ENCODE assay signal across 21 cellular contexts in the genomic region with DNA sequence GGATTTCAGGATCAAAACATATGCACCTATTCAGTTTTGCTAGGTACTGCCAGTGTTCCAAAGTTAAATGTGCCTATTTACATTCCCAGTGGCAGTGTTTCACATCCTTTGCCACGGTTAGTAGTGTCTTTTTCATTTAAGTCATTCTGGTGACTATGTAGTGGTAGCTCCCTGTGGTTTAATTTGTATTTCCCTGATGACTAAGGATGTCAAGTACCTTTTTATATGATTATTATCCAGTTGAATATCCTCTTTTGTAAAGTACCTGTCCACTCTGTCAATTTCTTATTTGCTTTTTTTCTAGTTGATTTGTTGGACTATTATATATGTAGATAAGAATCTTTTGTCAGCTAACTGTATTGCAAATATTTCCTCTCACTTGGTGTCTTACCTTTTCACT. TPM values are rescaled to one million over a fixed set of nuclear protein-coding genes. Genes with fewer than 3 reads are reported as not detected.
A peak's percentile ranks its signal among the peaks of the same experiment; 100 is the strongest.
DNase-seq lines count a peak whose midpoint lies in the region; ATAC-seq and TF ChIP-seq lines count a peak whose summit lies in the region.
"Had no signal": no experiment of that assay in that cellular context is flagged by ENCODE, and none has a peak within 500 bp of the region (broad histone marks: within the 10 kb centered on the region; RNA-seq: fewer than 3 reads in every experiment).

No MANE protein-coding gene starts in this region.

- H3K36me3 ChIP-seq in BLaER1 treated with 17β-estradiol and CSF1 and Interleukin-3, amounts not matched to agents 10 nM and 100 nM: peaks cover 27 to 72% (median 51%) of the 10 kb centered on the region in 11 experiments
- H3K36me3 ChIP-seq in CD8-positive, alpha-beta T cell (ENCODE audit: insufficient read depth, low read length): no peaks in the 10 kb centered on the region

- no peak for TF ChIP-seq CTCF in CD8-positive, alpha-beta T cell (IDR thresholded peaks at IDR 0.05)

- peak overlapping the region; percentile 10 to 92 (median 82); a peak in 21 of 22 replicates for H3K27ac ChIP-seq in BLaER1 treated with 17β-estradiol and CSF1 and Interleukin-3, amounts not matched to agents 10 nM and 100 nM
- H3K27ac ChIP-seq in CD8-positive, alpha-beta T cell (ENCODE audit: low read depth, low read length): no peak overlapping the region
- H3K27ac ChIP-seq: GM23248, sigmoid colon, thyroid gland, VCaP had no signal

- CTCF ChIA-PET in CD8-positive, alpha-beta T cell (lab: Charles Lee): interaction anchor here (0.9 to 7.8 kb wide), 2 partner anchors 91 to 100 kb away, joined by 3 to 75 read pairs; no protein-coding TSS in a partner anchor

- H3K36me3 Mint-ChIP-seq in CD8-positive, alpha-beta T cell: peaks cover 39% of the 10 kb centered on the region
- peaks cover 5% of the 10 kb centered on the region for H3K36me3 Mint-ChIP-seq in T-helper 17 cell (ENCODE audit: low read depth)

- no peaks in the 10 kb centered on the region for H3K27me3 ChIP-seq in BLaER1 treated with 17β-estradiol and CSF1 and Interleukin-3, amounts not matched to agents 10 nM and 100 nM
- H3K27me3 ChIP-seq in CD8-positive, alpha-beta T cell (ENCODE audit: insufficient read depth, low read length): no peaks in the 10 kb centered on the region
- H3K27me3 ChIP-seq: sigmoid colon, thyroid gland had no signal

- peak overlapping the region in 7 of 11 experiments; percentile 0 to 74 (median 61); a peak in 10 of 22 replicates for H3K4me2 ChIP-seq in BLaER1 treated with 17β-estradiol and CSF1 and Interleukin-3, amounts not matched to agents 10 nM and 100 nM

- no peaks in the 10 kb centered on the region for H3K9me3 ChIP-seq in BLaER1 treated with 17β-estradiol and CSF1 and Interleukin-3, amounts not matched to agents 10 nM and 100 nM (replicated peaks in 1 of 11)
- H3K9me3 ChIP-seq in CD8-positive, alpha-beta T cell (ENCODE audit: low read length): no peaks in the 10 kb centered on the region
- no peaks in the 10 kb centered on the region for H3K9me3 ChIP-seq in T-helper 17 cell (ENCODE audit: control insufficient read depth, low read length, poor library complexity, severe bottlenecking)
- H3K9me3 ChIP-seq: sigmoid colon, thyroid gland had no signal

- peak overlapping the region in 5 of 11 experiments; percentile 65 to 73 (median 72); a peak in 6 of 22 replicates for H3K9ac ChIP-seq in BLaER1 treated with 17β-estradiol and CSF1 and Interleukin-3, amounts not matched to agents 10 nM and 100 nM
- H3K9ac ChIP-seq: GM23248 had no signal

- H3K9me3 Mint-ChIP-seq in CD8-positive, alpha-beta T cell: no peaks in the 10 kb centered on the region

- no peaks in the 10 kb centered on the region for H3K27me3 Mint-ChIP-seq in CD8-positive, alpha-beta T cell (ENCODE audit: low read depth)
- H3K27me3 Mint-ChIP-seq in T-helper 17 cell: no peaks in the 10 kb centered on the region

- H3K4me3 Mint-ChIP-seq in CD8-positive, alpha-beta T cell: no peak overlapping the region
- no peak overlapping the region for H3K4me3 Mint-ChIP-seq in T-helper 17 cell

- peaks cover 61% of the 10 kb centered on the region for H3K4me1 Mint-ChIP-seq in CD8-positive, alpha-beta T cell (ENCODE audit: low read depth)
- H3K4me1 Mint-ChIP-seq in T-helper 17 cell: peaks cover 30% of the 10 kb centered on the region

- peak overlapping the region; percentile 81 for H3K27ac Mint-ChIP-seq in CD8-positive, alpha-beta T cell
- peak overlapping the region; percentile 60 for H3K27ac Mint-ChIP-seq in T-helper 17 cell

- intact Hi-C loops in CD8-positive, alpha-beta T cell (cut with DNase I, micrococcal nuclease): loop anchor here (2.0 to 10.0 kb wide), 3 partner anchors 16 to 318 kb away; no protein-coding TSS in a partner anchor

- no peak overlapping the region for H3K4me3 ChIP-seq in BLaER1 treated with 17β-estradiol and CSF1 and Interleukin-3, amounts not matched to agents 10 nM and 100 nM
- H3K4me3 ChIP-seq in CD8-positive, alpha-beta T cell (ENCODE audit: low read depth, low read length): no peak overlapping the region
- H3K4me3 ChIP-seq: GM23248, sigmoid colon, thyroid gland had no signal

- POLR2A ChIA-PET in CD8-positive, alpha-beta T cell (lab: Charles Lee): no interaction called here

- ATAC-seq in CD8-positive, alpha-beta T cell: no peak
- no peak for ATAC-seq in T-helper 17 cell
- no peak for ATAC-seq in HG03432 (IDR thresholded peaks at IDR 0.05; ENCODE audit: unreplicated experiment)
- ATAC-seq in HG03159 (IDR thresholded peaks at IDR 0.05; ENCODE audit: unreplicated experiment): no peak
- ATAC-seq: HepG2, left ventricle myocardium superior had no signal

- no peak for DNase-seq in CD8-positive, alpha-beta T cell
- peak; percentile 87 for DNase-seq in NCI-H146 treated with DMSO at 0.1 percent for 48 hours (lab: John Stamatoyannopoulos, UW; ENCODE audit: unreplicated experiment)
- no peak for DNase-seq in T-helper 17 cell
- DNase-seq in AG08395 (ENCODE audit: low spot score): no peak
- DNase-seq: activated naive CD4-positive, alpha-beta T cell treated with anti-CD3 and anti-CD28 coated beads, Interleukin-2, amount 50 U/mL, for 16 hours; activated T-cell treated with anti-CD3 and anti-CD28 coated beads for 4 hours; GDM1; GM23248; left ventricle myocardium superior; NCI-H1436; NCI-H526; posterior cingulate gyrus; sigmoid colon; stimulated activated naive CD4-positive, alpha-beta T cell treated with Interleukin-2 at 50 U/mL for 16 hours; T-helper 2 cell; thyroid gland had no signal

- H4K20me1 ChIP-seq in BLaER1 treated with 17β-estradiol and CSF1 and Interleukin-3, amounts not matched to agents 10 nM and 100 nM: peaks cover 0 to 50% (median 10%) of the 10 kb centered on the region in 11 experiments; a peak in 9 of 22 replicates

- H3K4me1 ChIP-seq in BLaER1 treated with 17β-estradiol and CSF1 and Interleukin-3, amounts not matched to agents 10 nM and 100 nM: peaks cover 9 to 32% (median 24%) of the 10 kb centered on the region in 10 experiments; a peak in 17 of 20 replicates
- H3K4me1 ChIP-seq in CD8-positive, alpha-beta T cell (ENCODE audit: insufficient read depth, low read length): peaks cover 19% of the 10 kb centered on the region

RNA-seq across cellular contexts. Expression of a gene that starts 45.1 kb away (rescaled TPM):
- total RNA-seq in CD8-positive, alpha-beta T cell: 1 to 10 TPM; 2.2 TPM
- 1 to 10 TPM; 5.0 to 6.3 TPM for total RNA-seq in T-helper 17 cell

RNA-seq across cellular contexts. Expression of a gene that starts 45.4 kb away (rescaled TPM):
- total RNA-seq in CD8-positive, alpha-beta T cell: 10 to 100 TPM; 10.2 to 14.1 TPM
- 10 to 100 TPM; 68.1 to 69.9 TPM for total RNA-seq in T-helper 17 cell

RNA-seq across cellular contexts. Expression of a gene that starts 56.9 kb away (rescaled TPM):
- 10 to 100 TPM in 1 of 2 experiments, 1 to 10 TPM in 1; 7.4 to 10.0 TPM for total RNA-seq in CD8-positive, alpha-beta T cell
- 10 to 100 TPM; 19.6 to 20.6 TPM for total RNA-seq in T-helper 17 cell

Comparison
In these comparisons a context has a peak if more than half of its experiments do, and no peak if none do; other contexts are left out.
1. RNA of a gene that starts 45.4 kb away (total RNA-seq): 68.1 to 69.9 TPM in T-helper 17 cell; 10.2 to 14.1 TPM in CD8-positive, alpha-beta T cell; every median in the first group is over 4 times any median in the second.